15 cellular contexts compared by ENCODE assay signal in the genomic region with DNA sequence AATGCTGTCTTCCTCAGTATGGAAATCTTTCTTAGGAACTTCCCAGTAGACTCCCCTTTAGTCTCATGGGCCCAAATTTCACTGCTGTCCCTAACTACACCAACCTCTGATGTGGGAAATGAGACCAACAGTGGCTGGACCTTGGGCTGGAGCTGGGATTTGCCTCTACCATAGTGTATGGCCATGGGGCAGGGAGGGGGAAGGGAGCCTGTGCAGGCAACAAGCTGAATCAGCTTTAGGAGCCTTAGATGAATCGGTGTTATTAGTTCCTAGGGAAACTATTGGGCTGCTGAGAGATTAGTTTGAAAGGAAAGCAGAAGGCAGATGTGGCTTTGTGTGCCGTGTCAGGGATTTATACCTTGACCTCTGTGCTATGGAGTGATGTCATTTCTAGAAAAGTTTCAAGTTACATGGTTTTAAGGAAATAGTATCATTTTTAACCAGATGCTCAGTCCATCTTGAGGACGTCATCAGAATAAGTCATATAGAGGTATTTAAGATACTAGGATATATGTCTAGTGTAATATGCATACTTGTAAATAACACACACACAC. TPM values are rescaled to one million over a fixed set of nuclear protein-coding genes. Genes with fewer than 3 reads are reported as not detected.
A peak's percentile ranks its signal among the peaks of the same experiment; 100 is the strongest.
DNase-seq lines count a peak whose midpoint lies in the region; ATAC-seq and TF ChIP-seq lines count a peak whose summit lies in the region.
"Had no signal": no experiment of that assay in that cellular context is flagged by ENCODE, and none has a peak within 500 bp of the region (broad histone marks: within the 10 kb centered on the region; RNA-seq: fewer than 3 reads in every experiment).

No MANE protein-coding gene starts in this region.

- H3K36me3 ChIP-seq in WERI-Rb-1 (no peaks in the 10 kb centered on the region), esophagus squamous epithelium (no peaks in the 10 kb centered on the region)
- H3K36me3 ChIP-seq: ascending aorta, heart left ventricle, vagina had no signal

- no peaks in the 10 kb centered on the region for H3K27me3 ChIP-seq in WERI-Rb-1 (ENCODE audit: insufficient read depth, low read depth, severe bottlenecking)
- H3K27me3 ChIP-seq in esophagus squamous epithelium, result no peaks in the 10 kb centered on the region
- H3K27me3 ChIP-seq: ascending aorta, heart left ventricle, vagina had no signal

- H3K9me3 ChIP-seq in WERI-Rb-1 (ENCODE audit: severe bottlenecking) (no peaks in the 10 kb centered on the region), esophagus squamous epithelium (no peaks in the 10 kb centered on the region)
- H3K9me3 ChIP-seq: ascending aorta, heart left ventricle, vagina had no signal

- H3K4me1 Mint-ChIP-seq in activated naive CD4-positive, alpha-beta T cell treated with anti-CD3 and anti-CD28 coated beads for 36 hours (ENCODE audit: low read depth), result no peaks in the 10 kb centered on the region
- H3K4me1 Mint-ChIP-seq in effector memory CD8-positive, alpha-beta T cell (ENCODE audit: low read depth in 2 of 2), result no peaks in the 10 kb centered on the region

- H3K36me3 Mint-ChIP-seq in activated naive CD4-positive, alpha-beta T cell treated with anti-CD3 and anti-CD28 coated beads for 36 hours (ENCODE audit: low read depth), result no peaks in the 10 kb centered on the region
- H3K36me3 Mint-ChIP-seq in effector memory CD8-positive, alpha-beta T cell (ENCODE audit: insufficient read depth), result no peaks in the 10 kb centered on the region

- H3K27me3 Mint-ChIP-seq in activated naive CD4-positive, alpha-beta T cell treated with anti-CD3 and anti-CD28 coated beads for 36 hours (ENCODE audit: low read depth), result peaks cover 6% of the 10 kb centered on the region
- H3K27me3 Mint-ChIP-seq in effector memory CD8-positive, alpha-beta T cell, result no peaks in the 10 kb centered on the region

- H3K27ac ChIP-seq in WERI-Rb-1 (peak overlapping the region; percentile 15), esophagus squamous epithelium (no peak overlapping the region)
- H3K27ac ChIP-seq: ascending aorta, coronary artery, epithelial cell of prostate, heart left ventricle, HL-60, vagina had no signal

- no peak overlapping the region for H3K4me3 Mint-ChIP-seq in activated naive CD4-positive, alpha-beta T cell treated with anti-CD3 and anti-CD28 coated beads for 36 hours
- H3K4me3 Mint-ChIP-seq in effector memory CD8-positive, alpha-beta T cell, result no peak overlapping the region

- H3K9me3 Mint-ChIP-seq in activated naive CD4-positive, alpha-beta T cell treated with anti-CD3 and anti-CD28 coated beads for 36 hours, result no peaks in the 10 kb centered on the region
- no peaks in the 10 kb centered on the region for H3K9me3 Mint-ChIP-seq in effector memory CD8-positive, alpha-beta T cell

- H3K4me3 ChIP-seq in WERI-Rb-1 (ENCODE audit: low read depth, low read length) (no peak overlapping the region), foreskin fibroblast (ENCODE audit: low read depth in 1 of 2, low read length in 2 of 2) (no peak overlapping the region), esophagus squamous epithelium (no peak overlapping the region)
- H3K4me3 ChIP-seq: ascending aorta, coronary artery, heart left ventricle, vagina had no signal

- WGBS in esophagus squamous epithelium, 2 donors, result 40 to 45% methylated on average over 3 of the region's 3 CpGs

- TF ChIP-seq POLR2A in esophagus squamous epithelium (IDR thresholded peaks at IDR 0.05), result no peak

- intact Hi-C loops in activated naive CD4-positive, alpha-beta T cell treated with anti-CD3 and anti-CD28 coated beads for 36 hours (cut with micrococcal nuclease), result loop anchor here (1.0 to 2.0 kb wide), 3 partner anchors 205 to 745 kb away; no protein-coding TSS in a partner anchor
- intact Hi-C loops in esophagus squamous epithelium (cut with DNase I), result no loop called here

- H3K4me1 ChIP-seq in esophagus squamous epithelium, result peaks cover 0 to 5% (median 0%) of the 10 kb centered on the region in 3 donors
- H3K4me1 ChIP-seq: ascending aorta had no signal

- CTCF ChIA-PET in activated naive CD4-positive, alpha-beta T cell treated with anti-CD3 and anti-CD28 coated beads for 36 hours (lab: Charles Lee), result interaction anchor here (0.7 to 1.3 kb wide), 5 partner anchors 151 to 1166 kb away, joined by 3 to 8 read pairs (median 4); no protein-coding TSS in a partner anchor

- H3K27ac Mint-ChIP-seq in activated naive CD4-positive, alpha-beta T cell treated with anti-CD3 and anti-CD28 coated beads for 36 hours, result no peak overlapping the region
- H3K27ac Mint-ChIP-seq in effector memory CD8-positive, alpha-beta T cell, result no peak overlapping the region

- ATAC-seq in HG02798 (IDR thresholded peaks at IDR 0.05; ENCODE audit: poor library complexity, unreplicated experiment), result peak; percentile 43
- no peak for ATAC-seq in effector memory CD8-positive, alpha-beta T cell (replicated peaks)

- TF ChIP-seq CTCF in WERI-Rb-1 (IDR thresholded peaks at IDR 0.05; ENCODE audit: low read depth, low read length) (no peak), foreskin fibroblast (IDR thresholded peaks at IDR 0.05; ENCODE audit: low read depth, low read length) (no peak), esophagus squamous epithelium (IDR thresholded peaks at IDR 0.05) (no peak)

- DNase-seq in WERI-Rb-1 (peak; percentile 76), foreskin fibroblast (peak; percentile 36 to 64), renal cortical epithelial cell (ENCODE audit: low read depth) (peak; percentile 41), esophagus squamous epithelium (lab: John Stamatoyannopoulos, UW) (no peak), pons (ENCODE audit: low spot score) (no peak)
- no peak for DNase-seq in activated naive CD4-positive, alpha-beta T cell treated with anti-CD3 and anti-CD28 coated beads for 36 hours
- DNase-seq in effector memory CD8-positive, alpha-beta T cell, result no peak
- DNase-seq: kidney had no signal

RNA-seq across cellular contexts. Expression of gene GAS2L3, which starts 19.6 kb away (rescaled TPM):
- total RNA-seq in renal cortical epithelial cell, result 23.7 and 24.7 TPM in 2 replicates
- 1 to 10 TPM; 4.7 to 5.5 TPM for total RNA-seq in activated naive CD4-positive, alpha-beta T cell treated with anti-CD3 and anti-CD28 coated beads for 36 hours
- total RNA-seq in esophagus squamous epithelium, result 1 to 10 TPM in 3 of 4 donors, under 1 TPM in 1; 0.95 to 5.5 (median 4.3) TPM
- total RNA-seq: ascending aorta had no signal

Comparison
In these comparisons a context has a peak if more than half of its experiments do, and no peak if none do; other contexts are left out.
1. DNase-seq: peak in WERI-Rb-1 (single experiment), foreskin fibroblast (2 of 2) and renal cortical epithelial cell (single experiment); none in activated naive CD4-positive, alpha-beta T cell treated with anti-CD3 and anti-CD28 coated beads for 36 hours (single experiment), esophagus squamous epithelium (single experiment), effector memory CD8-positive, alpha-beta T cell (0 of 3) and pons (single experiment).